11 cellular contexts compared by ENCODE assay signal in genomic region chr1:159171254-159171687, GRCh38. TPM values are rescaled to one million over a fixed set of nuclear protein-coding genes. Genes with fewer than 3 reads are reported as not detected.
DNase-seq lines count a peak whose midpoint lies in the region; ATAC-seq and TF ChIP-seq lines count a peak whose summit lies in the region.
"Had no signal": no experiment of that assay in that cellular context is flagged by ENCODE, and none has a peak within 500 bp of the region (broad histone marks: within the 10 kb centered on the region; RNA-seq: fewer than 3 reads in every experiment).

CADM3 (plus strand) TSS chr1:159171615; CDS start chr1:159171766, 151 bp downstream.

- H3K27me3 ChIP-seq in lower lobe of right lung (ENCODE audit: low read depth): peaks cover 63% of the 10 kb centered on the region

- no peak for TF ChIP-seq CTCF in lower lobe of right lung (IDR thresholded peaks at IDR 0.05)

- H3K4me1 ChIP-seq in lower lobe of right lung: peaks cover 7% of the 10 kb centered on the region
- H3K4me1 ChIP-seq: SJSA1 had no signal

- no peaks in the 10 kb centered on the region for H3K36me3 ChIP-seq in lower lobe of right lung
- H3K36me3 ChIP-seq: SJSA1 had no signal

- ATAC-seq in lower lobe of right lung (peak in 1 of 2 donors; percentile 29), GM19324 (IDR thresholded peaks at IDR 0.05; ENCODE audit: low FRiP score, unreplicated experiment) (no peak), GM21737 (IDR thresholded peaks at IDR 0.05; ENCODE audit: unreplicated experiment) (no peak)

- no peak within 1 kb of the TSS for H3K27ac ChIP-seq in lower lobe of right lung
- H3K27ac ChIP-seq in substantia nigra (ENCODE audit: low read depth, low read length, poor library complexity, severe bottlenecking): peak within 1 kb of the TSS; percentile 19
- H3K27ac ChIP-seq: SJSA1 had no signal

- H3K9me3 ChIP-seq in lower lobe of right lung: no peaks in the 10 kb centered on the region
- H3K9me3 ChIP-seq: SJSA1 had no signal

- peak within 1 kb of the TSS; percentile 27 for H3K4me3 ChIP-seq in lower lobe of right lung
- H3K4me3 ChIP-seq: SJSA1 had no signal

- intact Hi-C loops in lower lobe of right lung (cut with DNase I): no loop called here

- DNase-seq in NCI-H2227 treated with DMSO at 0.1 percent for 48 hours (lab: John Stamatoyannopoulos, UW) (peak; percentile 27), cerebellar cortex (ENCODE audit: low spot score) (peak; percentile 81), lower lobe of right lung (no peak), substantia nigra (lab: John Stamatoyannopoulos, UW) (peak in 28 of 49 donors; percentile 21 to 94 (median 54)), COLO668 (lab: John Stamatoyannopoulos, UW; ENCODE audit: unreplicated experiment) (no peak), COR-L47 (lab: John Stamatoyannopoulos, UW) (no peak)
- DNase-seq: stimulated activated CD4-positive, alpha-beta T cell treated with anti-CD3 and anti-CD28 coated beads, Interleukin-12 subunit alpha, Interleukin-12 subunit beta, amount 100 ng/mL, for 4 hours had no signal

RNA-seq across cellular contexts. Expression of gene CADM3, which starts in this region (rescaled TPM):
- total RNA-seq in lower lobe of right lung: 8.8 TPM
- total RNA-seq: dermis microvascular lymphatic vessel endothelial cell, SJSA1 had no signal

Comparison
In these comparisons a context has a peak if more than half of its experiments do, and no peak if none do; other contexts are left out.
1. DNase-seq: peak in NCI-H2227 treated with DMSO at 0.1 percent for 48 hours (single experiment), cerebellar cortex (single experiment) and substantia nigra (28 of 49); none in lower lobe of right lung (single experiment), COLO668 (single experiment) and COR-L47 (single experiment).